1 cellular context compared by ENCODE assay signal in the genomic region with DNA sequence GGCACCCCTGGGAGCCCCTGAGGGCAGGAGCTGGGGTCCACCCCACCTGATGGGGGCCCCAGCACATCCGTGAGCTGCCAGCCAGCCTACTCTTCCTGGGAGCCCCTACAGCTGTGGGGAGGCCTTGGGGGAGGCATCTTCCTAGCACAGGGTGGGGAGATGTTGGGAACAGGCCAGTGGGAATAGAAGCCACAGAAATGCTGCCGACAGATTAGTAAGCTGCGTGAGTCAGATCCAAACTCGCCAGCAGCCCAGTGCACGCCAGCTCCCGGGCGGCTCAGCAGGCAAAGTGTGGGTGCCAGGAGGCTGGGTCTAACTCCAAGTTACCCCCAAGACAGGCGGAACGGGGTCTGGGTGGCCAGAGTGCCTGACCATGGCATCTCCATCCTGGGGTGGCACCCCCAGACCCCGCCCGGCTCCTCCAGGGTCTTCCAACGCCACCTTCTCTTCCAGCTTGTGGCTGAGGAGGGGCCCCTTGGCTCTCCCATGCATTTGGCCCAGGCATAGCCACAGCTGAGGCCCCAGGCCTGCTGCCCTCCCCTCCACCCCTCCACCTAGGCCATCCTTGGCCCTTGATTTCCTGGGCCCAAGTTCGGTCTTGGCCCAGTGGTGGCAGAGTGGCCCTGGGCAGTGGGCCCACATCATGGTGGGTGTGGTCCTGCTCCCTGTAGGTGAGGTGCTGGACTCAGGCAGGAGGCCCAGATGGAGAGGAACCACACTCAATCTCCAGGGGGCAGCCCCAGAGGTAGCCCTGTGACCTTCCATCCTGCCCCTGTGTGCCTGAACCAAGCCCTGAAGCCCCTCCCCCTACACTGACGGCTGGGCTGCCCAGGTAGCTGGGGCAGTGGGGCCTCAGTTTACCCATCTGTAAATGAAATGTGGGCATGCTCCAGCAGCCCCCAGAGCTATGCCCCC.
TF ChIP-seq lines count a peak whose summit lies in the region.

No MANE protein-coding gene starts in this region.

TF ChIP-seq in SK-N-SH, 30 proteins besides CTCF, POLR2A, EP300 and RAD21 (continued from another document):
- TF ChIP-seq, protein P1, sequence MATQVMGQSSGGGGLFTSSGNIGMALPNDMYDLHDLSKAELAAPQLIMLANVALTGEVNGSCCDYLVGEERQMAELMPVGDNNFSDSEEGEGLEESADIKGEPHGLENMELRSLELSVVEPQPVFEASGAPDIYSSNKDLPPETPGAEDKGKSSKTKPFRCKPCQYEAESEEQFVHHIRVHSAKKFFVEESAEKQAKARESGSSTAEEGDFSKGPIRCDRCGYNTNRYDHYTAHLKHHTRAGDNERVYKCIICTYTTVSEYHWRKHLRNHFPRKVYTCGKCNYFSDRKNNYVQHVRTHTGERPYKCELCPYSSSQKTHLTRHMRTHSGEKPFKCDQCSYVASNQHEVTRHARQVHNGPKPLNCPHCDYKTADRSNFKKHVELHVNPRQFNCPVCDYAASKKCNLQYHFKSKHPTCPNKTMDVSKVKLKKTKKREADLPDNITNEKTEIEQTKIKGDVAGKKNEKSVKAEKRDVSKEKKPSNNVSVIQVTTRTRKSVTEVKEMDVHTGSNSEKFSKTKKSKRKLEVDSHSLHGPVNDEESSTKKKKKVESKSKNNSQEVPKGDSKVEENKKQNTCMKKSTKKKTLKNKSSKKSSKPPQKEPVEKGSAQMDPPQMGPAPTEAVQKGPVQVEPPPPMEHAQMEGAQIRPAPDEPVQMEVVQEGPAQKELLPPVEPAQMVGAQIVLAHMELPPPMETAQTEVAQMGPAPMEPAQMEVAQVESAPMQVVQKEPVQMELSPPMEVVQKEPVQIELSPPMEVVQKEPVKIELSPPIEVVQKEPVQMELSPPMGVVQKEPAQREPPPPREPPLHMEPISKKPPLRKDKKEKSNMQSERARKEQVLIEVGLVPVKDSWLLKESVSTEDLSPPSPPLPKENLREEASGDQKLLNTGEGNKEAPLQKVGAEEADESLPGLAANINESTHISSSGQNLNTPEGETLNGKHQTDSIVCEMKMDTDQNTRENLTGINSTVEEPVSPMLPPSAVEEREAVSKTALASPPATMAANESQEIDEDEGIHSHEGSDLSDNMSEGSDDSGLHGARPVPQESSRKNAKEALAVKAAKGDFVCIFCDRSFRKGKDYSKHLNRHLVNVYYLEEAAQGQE (IDR thresholded peaks at IDR 0.05; ENCODE audit: low read depth, low read length): no peak
- TF ChIP-seq, protein P2, sequence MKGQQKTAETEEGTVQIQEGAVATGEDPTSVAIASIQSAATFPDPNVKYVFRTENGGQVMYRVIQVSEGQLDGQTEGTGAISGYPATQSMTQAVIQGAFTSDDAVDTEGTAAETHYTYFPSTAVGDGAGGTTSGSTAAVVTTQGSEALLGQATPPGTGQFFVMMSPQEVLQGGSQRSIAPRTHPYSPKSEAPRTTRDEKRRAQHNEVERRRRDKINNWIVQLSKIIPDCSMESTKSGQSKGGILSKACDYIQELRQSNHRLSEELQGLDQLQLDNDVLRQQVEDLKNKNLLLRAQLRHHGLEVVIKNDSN (IDR thresholded peaks at IDR 0.05; ENCODE audit: borderline replicate concordance, low read depth): no peak
